8 cellular contexts compared by ENCODE assay signal in genomic region chr17:19076398-19077192, GRCh38. TPM values are rescaled to one million over a fixed set of nuclear protein-coding genes. Genes with fewer than 3 reads are reported as not detected.
A peak's percentile ranks its signal among the peaks of the same experiment; 100 is the strongest.
DNase-seq lines count a peak whose midpoint lies in the region; ATAC-seq and TF ChIP-seq lines count a peak whose summit lies in the region.
"Not testable (repeated sequence)": the region's sequence is repeated elsewhere in the genome, so short reads cannot be mapped to it uniquely, and the experiment has no call there.

No MANE protein-coding gene starts in this region.

- POLR2A ChIA-PET in activated CD4-positive, alpha-beta T cell treated with anti-CD3 and anti-CD28 coated beads for 36 hours (lab: Charles Lee): not testable (repeated sequence)

- CTCF ChIA-PET in activated CD4-positive, alpha-beta T cell treated with anti-CD3 and anti-CD28 coated beads for 36 hours (lab: Charles Lee): not testable (repeated sequence)

- not testable (repeated sequence) for H3K27ac Mint-ChIP-seq in activated CD4-positive, alpha-beta T cell treated with anti-CD3 and anti-CD28 coated beads for 36 hours
- H3K27ac Mint-ChIP-seq in glutamatergic neuron (ENCODE audit: unreplicated experiment): peak overlapping the region; percentile 76

- ATAC-seq in GM18511 (IDR thresholded peaks at IDR 0.05; ENCODE audit: unreplicated experiment) (peak; percentile 63), HG03108 (IDR thresholded peaks at IDR 0.05; ENCODE audit: unreplicated experiment) (peak; percentile 85), mucosa of descending colon (peak; percentile 96), upper lobe of right lung (peak; percentile 96)
- ATAC-seq in activated CD4-positive, alpha-beta T cell treated with anti-CD3 and anti-CD28 coated beads for 36 hours: peak; percentile 99

- H3K4me1 ChIP-seq in mucosa of descending colon (ENCODE audit: low read depth); upper lobe of right lung: not testable (repeated sequence)

- TF ChIP-seq CTCF in glutamatergic neuron (IDR thresholded peaks at IDR 0.05; ENCODE audit: partially characterized antibody, unreplicated experiment); mucosa of descending colon (IDR thresholded peaks at IDR 0.05); upper lobe of right lung (IDR thresholded peaks at IDR 0.05): not testable (repeated sequence)

- H3K4me3 Mint-ChIP-seq in activated CD4-positive, alpha-beta T cell treated with anti-CD3 and anti-CD28 coated beads for 36 hours; glutamatergic neuron (ENCODE audit: unreplicated experiment): not testable (repeated sequence)

- DNase-seq in activated CD4-positive, alpha-beta T cell treated with anti-CD3 and anti-CD28 coated beads for 36 hours: peak; percentile 46
- DNase-seq in activated effector memory CD4-positive, alpha-beta T cell treated with anti-CD3 and anti-CD28 coated beads, Interleukin-2, amount 50 U/mL, for 16 hours: peak; percentile 78
- peak; percentile 25 for DNase-seq in glutamatergic neuron
- peak; percentile 49 to 60 (median 53) for DNase-seq in mucosa of descending colon
- peak; percentile 25 to 34 for DNase-seq in stimulated activated CD4-positive, alpha-beta T cell treated with anti-CD3 and anti-CD28 coated beads, Interleukin-2, amount 100 ng/mL, for 24 hours
- peak; percentile 67 for DNase-seq in upper lobe of right lung

- intact Hi-C loops in activated CD4-positive, alpha-beta T cell treated with anti-CD3 and anti-CD28 coated beads for 36 hours (cut with DNase I, micrococcal nuclease); mucosa of descending colon (cut with DNase I, micrococcal nuclease); upper lobe of right lung (cut with DNase I): not testable (repeated sequence)

- not testable (repeated sequence) for H3K9me3 Mint-ChIP-seq in activated CD4-positive, alpha-beta T cell treated with anti-CD3 and anti-CD28 coated beads for 36 hours (ENCODE audit: low read depth); glutamatergic neuron (ENCODE audit: unreplicated experiment)

- H3K27ac ChIP-seq in upper lobe of right lung: not testable (repeated sequence)

- not testable (repeated sequence) for H3K9me3 ChIP-seq in mucosa of descending colon, upper lobe of right lung

- H3K4me3 ChIP-seq in mucosa of descending colon, upper lobe of right lung: not testable (repeated sequence)

- H3K27me3 Mint-ChIP-seq in activated CD4-positive, alpha-beta T cell treated with anti-CD3 and anti-CD28 coated beads for 36 hours; glutamatergic neuron (ENCODE audit: unreplicated experiment): not testable (repeated sequence)

- H3K27me3 ChIP-seq in upper lobe of right lung: not testable (repeated sequence)

- H3K36me3 Mint-ChIP-seq in activated CD4-positive, alpha-beta T cell treated with anti-CD3 and anti-CD28 coated beads for 36 hours (ENCODE audit: low read depth); glutamatergic neuron (ENCODE audit: unreplicated experiment): not testable (repeated sequence)

- not testable (repeated sequence) for H3K4me1 Mint-ChIP-seq in activated CD4-positive, alpha-beta T cell treated with anti-CD3 and anti-CD28 coated beads for 36 hours; glutamatergic neuron (ENCODE audit: low read depth, unreplicated experiment)

- H3K36me3 ChIP-seq in mucosa of descending colon (ENCODE audit: low read depth); upper lobe of right lung: not testable (repeated sequence)

RNA-seq across cellular contexts. Expression of gene GRAP, which starts 29.8 kb away (rescaled TPM):
- total RNA-seq in activated CD4-positive, alpha-beta T cell treated with anti-CD3 and anti-CD28 coated beads for 36 hours: 10 to 100 TPM; 10.7 to 11.2 TPM
- total RNA-seq in glutamatergic neuron (ENCODE audit: unreplicated experiment) (0.64 TPM), mucosa of descending colon (1 to 10 TPM; 1.2 to 2.5 (median 1.8) TPM), upper lobe of right lung (10.6 TPM)

RNA-seq across cellular contexts. Expression of gene GRAPL, which starts 50.8 kb away (rescaled TPM):
- total RNA-seq in activated CD4-positive, alpha-beta T cell treated with anti-CD3 and anti-CD28 coated beads for 36 hours: 1 to 10 TPM; 2.9 to 4.0 TPM
- total RNA-seq in glutamatergic neuron (ENCODE audit: unreplicated experiment) (not detected), mucosa of descending colon (1 to 10 TPM; 2.0 to 4.4 (median 2.2) TPM), upper lobe of right lung (16.6 TPM)

Comparison
In these comparisons a context has a peak if more than half of its experiments do, and no peak if none do; other contexts are left out.
1. DNase-seq: peak in every context shown above with its lines; median percentile 78 in activated effector memory CD4-positive, alpha-beta T cell treated with anti-CD3 and anti-CD28 coated beads, Interleukin-2, amount 50 U/mL, for 16 hours; 67 in upper lobe of right lung; 53 in mucosa of descending colon; 46 in activated CD4-positive, alpha-beta T cell treated with anti-CD3 and anti-CD28 coated beads for 36 hours; 30 in stimulated activated CD4-positive, alpha-beta T cell treated with anti-CD3 and anti-CD28 coated beads, Interleukin-2, amount 100 ng/mL, for 24 hours; 25 in glutamatergic neuron.